In the genomic region with DNA sequence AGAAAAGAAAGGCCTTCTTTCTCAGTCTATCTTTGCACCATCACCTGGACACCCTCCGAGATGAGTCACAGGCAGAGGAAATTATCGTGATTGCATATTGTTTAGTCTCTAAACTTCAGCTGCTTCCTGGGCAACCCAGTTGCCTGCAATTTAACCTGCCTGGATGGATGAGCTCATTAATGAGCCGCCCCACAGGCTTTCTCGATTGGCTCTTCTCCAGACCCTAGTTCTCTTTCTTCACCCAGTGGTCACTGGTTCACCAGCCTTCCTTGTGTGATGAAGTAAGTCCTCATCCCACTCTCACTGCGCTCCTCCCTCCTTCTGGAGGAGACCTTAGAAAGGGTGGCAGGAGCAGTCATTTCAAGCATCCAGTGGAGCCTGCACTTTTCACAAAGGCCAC, we compare ENCODE assay signal across 10 cellular contexts.
A peak's percentile ranks its signal among the peaks of the same experiment; 100 is the strongest.
DNase-seq lines count a peak whose midpoint lies in the region; ATAC-seq and TF ChIP-seq lines count a peak whose summit lies in the region.
"Had no signal": no experiment of that assay in that cellular context is flagged by ENCODE, and none has a peak within 500 bp of the region (broad histone marks: within the 10 kb centered on the region; RNA-seq: fewer than 3 reads in every experiment).

No MANE protein-coding gene starts in this region.

- peak overlapping the region; percentile 74 for H2AFZ ChIP-seq in neural progenitor cell (replicated peaks)

- H3K4me1 ChIP-seq in neural progenitor cell, result peaks cover 29% of the 10 kb centered on the region

- peaks cover 32% of the 10 kb centered on the region for H3K4me1 Mint-ChIP-seq in neural progenitor cell

- H3F3A ChIP-seq in neural progenitor cell (ENCODE audit: low read depth), result peaks cover 22% of the 10 kb centered on the region

- H3K4me3 ChIP-seq in choroid plexus epithelial cell (ENCODE audit: low read depth, low read length) (no peak overlapping the region), neural progenitor cell (no peak overlapping the region)
- H3K4me3 ChIP-seq: lung had no signal

- ATAC-seq in GM18907 (IDR thresholded peaks at IDR 0.05; ENCODE audit: unreplicated experiment) (no peak), HG03378 (IDR thresholded peaks at IDR 0.05; ENCODE audit: unreplicated experiment) (no peak)
- ATAC-seq: activated naive CD4-positive, alpha-beta T cell treated with anti-CD3 and anti-CD28 coated beads, Interleukin-2, amount 50 U/mL, for 72 hours had no signal

- H3K36me3 ChIP-seq in neural progenitor cell, result no peaks in the 10 kb centered on the region

- no peaks in the 10 kb centered on the region for H3K79me2 ChIP-seq in neural progenitor cell (ENCODE audit: low read depth)

- no peak overlapping the region for H3K9ac ChIP-seq in neural progenitor cell

- TF ChIP-seq CTCF in choroid plexus epithelial cell (conservative IDR thresholded peaks at IDR 0.05; ENCODE audit: low read depth, low read length) (no peak), neural progenitor cell (IDR thresholded peaks at IDR 0.05) (no peak)

- H3K27ac Mint-ChIP-seq in neural progenitor cell, result peak overlapping the region; percentile 77
- H3K27ac Mint-ChIP-seq: activated naive CD4-positive, alpha-beta T cell treated with anti-CD3 and anti-CD28 coated beads, Interleukin-2, amount 50 U/mL, for 72 hours had no signal

- H3K27me3 ChIP-seq in neural progenitor cell, result peaks cover 28% of the 10 kb centered on the region

- H3K9me3 Mint-ChIP-seq in neural progenitor cell, result peaks cover 19% of the 10 kb centered on the region

- no peaks in the 10 kb centered on the region for H3K36me3 Mint-ChIP-seq in neural progenitor cell

- H3K27ac ChIP-seq in neural progenitor cell, result no peak overlapping the region

- no peaks in the 10 kb centered on the region for H4K20me1 ChIP-seq in neural progenitor cell (ENCODE audit: low read depth)

- peaks cover 7% of the 10 kb centered on the region for H3K27me3 Mint-ChIP-seq in neural progenitor cell (ENCODE audit: insufficient read depth, low read depth)

- H3K4me3 Mint-ChIP-seq in neural progenitor cell, result no peak overlapping the region

- no peaks in the 10 kb centered on the region for H3K9me3 ChIP-seq in neural progenitor cell (ENCODE audit: low read depth)

- DNase-seq in GM04503 (ENCODE audit: low read depth), result peak; percentile 86
- DNase-seq in NCI-H69 (lab: John Stamatoyannopoulos, UW), result peak; percentile 90
- DNase-seq in choroid plexus epithelial cell (ENCODE audit: low read depth), result peak; percentile 93
- no peak for DNase-seq in neural progenitor cell (ENCODE audit: low spot score)
- no peak for DNase-seq in inferior parietal cortex (ENCODE audit: extremely low spot score)
- DNase-seq in activated CD8-positive, alpha-beta memory T cell treated with anti-CD3 and anti-CD28 coated beads, Interleukin-2, amount 50 U/mL, for 48 hours, result no peak

- peak overlapping the region; percentile 83 for H3K4me2 ChIP-seq in neural progenitor cell

Comparison
In these comparisons a context has a peak if more than half of its experiments do, and no peak if none do; other contexts are left out.
1. DNase-seq: peak in GM04503 (single experiment), NCI-H69 (single experiment) and choroid plexus epithelial cell (single experiment); none in neural progenitor cell (single experiment), inferior parietal cortex (single experiment) and activated CD8-positive, alpha-beta memory T cell treated with anti-CD3 and anti-CD28 coated beads, Interleukin-2, amount 50 U/mL, for 48 hours (single experiment).